8 cellular contexts compared by ENCODE assay signal in the genomic region with DNA sequence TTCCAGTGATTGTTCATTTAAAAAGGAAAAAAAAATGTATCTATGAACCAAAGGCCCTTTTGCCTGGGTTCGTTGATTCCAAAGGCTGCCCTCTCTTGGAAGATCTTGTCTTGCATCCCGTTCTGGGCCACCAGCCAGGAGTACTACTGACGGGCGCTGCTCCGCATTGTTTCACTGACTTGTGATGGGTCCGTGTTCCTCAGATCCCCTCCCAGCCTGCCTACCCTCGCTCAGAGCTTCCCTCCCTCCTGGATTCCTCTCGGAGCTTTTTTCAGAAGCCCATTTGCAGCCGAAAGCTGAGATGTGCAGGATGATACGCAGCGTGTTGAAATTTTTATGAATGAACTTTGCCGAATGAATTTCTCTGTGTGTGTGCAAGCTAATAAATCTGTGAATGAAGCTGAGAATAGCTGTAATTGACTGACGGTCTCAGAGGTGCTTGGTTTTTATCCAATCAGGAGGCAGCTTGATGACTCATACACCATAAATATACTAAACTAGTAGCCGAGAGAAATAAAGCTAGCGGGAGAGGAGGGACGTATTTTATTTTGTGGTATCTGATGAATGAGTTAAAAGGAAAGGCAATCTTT. TPM values are rescaled to one million over a fixed set of nuclear protein-coding genes. Genes with fewer than 3 reads are reported as not detected.
DNase-seq lines count a peak whose midpoint lies in the region; ATAC-seq and TF ChIP-seq lines count a peak whose summit lies in the region.

TSS of gene SHC4 (minus strand) at position 396 of the 590 bp plus-strand sequence. CDS start 904 bp downstream, outside the sequence.

- CTCF ChIA-PET in activated CD4-positive, alpha-beta T cell treated with anti-CD3 and anti-CD28 coated beads, Interleukin-2, amount 10 ng/mL, durations not matched to agents 7 days and 5 days (lab: Charles Lee): interaction anchor here (1.2 to 7.9 kb wide), 6 partner anchors 10 to 104 kb away, joined by 3 to 88 read pairs (median 4); no protein-coding TSS in a partner anchor

- peaks cover 43% of the 10 kb centered on the region for H3K27me3 Mint-ChIP-seq in activated CD4-positive, alpha-beta T cell treated with anti-CD3 and anti-CD28 coated beads, Interleukin-2, amount 10 ng/mL, durations not matched to agents 7 days and 5 days

- H3K36me3 ChIP-seq in colonic mucosa: no peaks in the 10 kb centered on the region
- H3K36me3 ChIP-seq in gastrocnemius medialis: no peaks in the 10 kb centered on the region

- H3K36me3 Mint-ChIP-seq in activated CD4-positive, alpha-beta T cell treated with anti-CD3 and anti-CD28 coated beads, Interleukin-2, amount 10 ng/mL, durations not matched to agents 7 days and 5 days (ENCODE audit: low read depth): peaks cover 2% of the 10 kb centered on the region

- H3K27me3 ChIP-seq in HL-60 (ENCODE audit: insufficient read depth, poor library complexity, severe bottlenecking): peaks cover 15% of the 10 kb centered on the region
- peaks cover 8% of the 10 kb centered on the region for H3K27me3 ChIP-seq in colonic mucosa
- H3K27me3 ChIP-seq in gastrocnemius medialis: no peaks in the 10 kb centered on the region

- in situ Hi-C loops in gastrocnemius medialis (cut with MboI; ENCODE audit: low sequenced_read_pairs in 4 of 4): loop anchor here in 1 of 4 donors (10.0 kb wide), 1 partner anchor 99 kb away; no protein-coding TSS in a partner anchor

- peak within 1 kb of the TSS; percentile 48 for H3K27ac Mint-ChIP-seq in activated CD4-positive, alpha-beta T cell treated with anti-CD3 and anti-CD28 coated beads, Interleukin-2, amount 10 ng/mL, durations not matched to agents 7 days and 5 days

- no peak for TF ChIP-seq CTCF in HL-60 (IDR thresholded peaks at IDR 0.05; ENCODE audit: insufficient read depth, low read length)
- TF ChIP-seq CTCF in colonic mucosa (IDR thresholded peaks at IDR 0.05): no peak
- no peak for TF ChIP-seq CTCF in gastrocnemius medialis (IDR thresholded peaks at IDR 0.05 in 4 of 5, conservative IDR thresholded peaks at IDR 0.05 in 1 of 5)

- peak within 1 kb of the TSS; percentile 28 for H3K4me3 ChIP-seq in HL-60 (replicated peaks; ENCODE audit: insufficient read depth, low read length)
- peak within 1 kb of the TSS; percentile 39 for H3K4me3 ChIP-seq in colonic mucosa
- H3K4me3 ChIP-seq in gastrocnemius medialis: peak within 1 kb of the TSS; percentile 53 to 65 (median 60)

- H3K9me3 Mint-ChIP-seq in activated CD4-positive, alpha-beta T cell treated with anti-CD3 and anti-CD28 coated beads, Interleukin-2, amount 10 ng/mL, durations not matched to agents 7 days and 5 days: no peaks in the 10 kb centered on the region

- peak; percentile 81 to 84 for ATAC-seq in gastrocnemius medialis
- no peak for ATAC-seq in HG03520 (IDR thresholded peaks at IDR 0.05; ENCODE audit: unreplicated experiment)

- H3K9me3 ChIP-seq in colonic mucosa (no peaks in the 10 kb centered on the region), gastrocnemius medialis (no peaks in the 10 kb centered on the region)

- H3K4me1 Mint-ChIP-seq in activated CD4-positive, alpha-beta T cell treated with anti-CD3 and anti-CD28 coated beads, Interleukin-2, amount 10 ng/mL, durations not matched to agents 7 days and 5 days: peaks cover 45% of the 10 kb centered on the region

- H3K4me1 ChIP-seq in colonic mucosa (peaks cover 10% of the 10 kb centered on the region), gastrocnemius medialis (peaks cover 4 to 24% of the 10 kb centered on the region in 2 donors)

- H3K9ac ChIP-seq in colonic mucosa (ENCODE audit: low read depth in 2 of 2, low read length in 2 of 2): peak within 1 kb of the TSS; percentile 14 to 31

- H3K27ac ChIP-seq in HL-60 (replicated peaks): no peak within 1 kb of the TSS
- no peak within 1 kb of the TSS for H3K27ac ChIP-seq in colonic mucosa
- H3K27ac ChIP-seq in gastrocnemius medialis: peak within 1 kb of the TSS in 3 of 4 donors; percentile 47 to 64 (median 58)

- H3K4me3 Mint-ChIP-seq in activated CD4-positive, alpha-beta T cell treated with anti-CD3 and anti-CD28 coated beads, Interleukin-2, amount 10 ng/mL, durations not matched to agents 7 days and 5 days: peak within 1 kb of the TSS; percentile 63

- DNase-seq in activated CD4-positive, alpha-beta T cell treated with anti-CD3 and anti-CD28 coated beads, Interleukin-2, amount 10 ng/mL, durations not matched to agents 7 days and 5 days: peak; percentile 30
- no peak for DNase-seq in activated CD4-positive, alpha-beta T cell treated with anti-CD3 and anti-CD28 coated beads, Interleukin-2, amount 50 U/mL, for 4 hours
- DNase-seq in HL-60 (ENCODE audit: low read depth in 1 of 2, low spot score in 1 of 2) (no peak), RKO (ENCODE audit: low spot score) (peak; percentile 85), colonic mucosa (peak; percentile 54), iris pigment epithelial cell (ENCODE audit: low read depth) (peak; percentile 87), gastrocnemius medialis (peak; percentile 22 to 53)

- POLR2A ChIA-PET in activated CD4-positive, alpha-beta T cell treated with anti-CD3 and anti-CD28 coated beads, Interleukin-2, amount 10 ng/mL, durations not matched to agents 7 days and 5 days (lab: Charles Lee): interaction anchor here (0.6 kb wide), 1 partner anchor 244 kb away, joined by 3 read pairs; no protein-coding TSS in a partner anchor

- intact Hi-C loops in colonic mucosa (cut with DNase I) (no loop called here), gastrocnemius medialis (cut with DNase I; ENCODE audit: low total_unique reads) (loop anchor here (1.0 to 5.0 kb wide), 4 partner anchors 12 to 151 kb away; partner anchors contain the start of genes CEP152 and EID1)

- no peak for TF ChIP-seq POLR2A in gastrocnemius medialis (IDR thresholded peaks at IDR 0.05)

RNA-seq across cellular contexts. Expression of gene SHC4, which starts in this region (rescaled TPM):
- total RNA-seq in activated CD4-positive, alpha-beta T cell treated with anti-CD3 and anti-CD28 coated beads, Interleukin-2, amount 10 ng/mL, durations not matched to agents 7 days and 5 days: under 1 TPM; 0.30 to 0.46 TPM
- total RNA-seq in colonic mucosa: under 1 TPM; 0.30 to 0.50 TPM
- total RNA-seq in gastrocnemius medialis: under 1 TPM in 2 of 4 donors, not detected in 2; 0.29 to 0.39 TPM

Comparison
In these comparisons a context has a peak if more than half of its experiments do, and no peak if none do; other contexts are left out.
1. Peak in DNase-seq in activated CD4-positive, alpha-beta T cell treated with anti-CD3 and anti-CD28 coated beads, Interleukin-2, amount 10 ng/mL, durations not matched to agents 7 days and 5 days; RNA of the gene not detected or under 1 TPM.
2. Peak in DNase-seq, H3K4me3 ChIP-seq and H3K9ac ChIP-seq in colonic mucosa; RNA of the gene not detected or under 1 TPM.
3. Peak in DNase-seq, ATAC-seq, H3K4me3 ChIP-seq and H3K27ac ChIP-seq in gastrocnemius medialis; RNA of the gene not detected or under 1 TPM.
4. DNase-seq: peak in RKO (single experiment) and iris pigment epithelial cell (single experiment); none in activated CD4-positive, alpha-beta T cell treated with anti-CD3 and anti-CD28 coated beads, Interleukin-2, amount 50 U/mL, for 4 hours (0 of 2) and HL-60 (0 of 2).
5. Peak in every context shown above with its lines, with median percentiles within 50 percentile points of each other: H3K4me3 ChIP-seq.